In genomic region chr9:132731230-132731629, GRCh38 we compare ENCODE assay signal across 19 cellular contexts.
"Had no signal": no experiment of that assay in that cellular context is flagged by ENCODE, and none has a peak within 500 bp of the region (broad histone marks: within the 10 kb centered on the region; RNA-seq: fewer than 3 reads in every experiment).

No MANE protein-coding gene starts in this region.

- H3K4me3 ChIP-seq: gastroesophageal sphincter, heart left ventricle, pancreas, right lobe of liver, stomach, testis had no signal

- H3K27ac ChIP-seq: gastroesophageal sphincter, heart left ventricle, pancreas, right lobe of liver, stomach, testis had no signal

- H3K36me3 ChIP-seq: gastroesophageal sphincter, heart left ventricle, pancreas, right lobe of liver, stomach had no signal

- H3K4me1 ChIP-seq: gastroesophageal sphincter, heart left ventricle, pancreas, right lobe of liver had no signal

- DNase-seq: activated CD4-positive, alpha-beta T cell treated with anti-CD3 and anti-CD28 coated beads for 36 hours; activated CD4-positive, alpha-beta T cell treated with anti-CD3 and anti-CD28 coated beads, Interleukin-2, amount 50 U/mL, for 48 hours; activated naive CD8-positive, alpha-beta T cell treated with anti-CD3 and anti-CD28 coated beads, Interleukin-2, amount 10 ng/mL, durations not matched to agents 7 days and 5 days; amygdala; caudate nucleus; endodermal cell; erythroblast; heart left ventricle; kidney glomerular epithelial cell; natural killer cell; pancreas; stimulated activated CD4-positive, alpha-beta T cell treated with anti-CD3 and anti-CD28 coated beads, Interleukin-4, amount 100 ng/mL, for 24 hours; stomach; testis had no signal

- H3K27me3 ChIP-seq: heart left ventricle, pancreas, right lobe of liver, testis had no signal

- H3K36me3 Mint-ChIP-seq: activated naive CD8-positive, alpha-beta T cell treated with anti-CD3 and anti-CD28 coated beads, Interleukin-2, amount 10 ng/mL, durations not matched to agents 7 days and 5 days; natural killer cell; stimulated activated effector memory CD8-positive, alpha-beta T cell treated with anti-CD3 and anti-CD28 coated beads, Interleukin-12 subunit alpha, Interleukin-12 subunit beta, amount 100 ng/mL, for 72 hours; WTC11 had no signal

- ATAC-seq: activated CD4-positive, alpha-beta T cell treated with anti-CD3 and anti-CD28 coated beads for 36 hours; gastroesophageal sphincter; heart left ventricle; natural killer cell; pancreas; right lobe of liver; stimulated activated effector memory CD8-positive, alpha-beta T cell treated with anti-CD3 and anti-CD28 coated beads, Interleukin-12 subunit alpha, Interleukin-12 subunit beta, amount 100 ng/mL, for 72 hours; WTC11 had no signal

- H3K9me3 Mint-ChIP-seq: activated naive CD8-positive, alpha-beta T cell treated with anti-CD3 and anti-CD28 coated beads, Interleukin-2, amount 10 ng/mL, durations not matched to agents 7 days and 5 days; activated T-helper 1 cell treated with anti-CD3 and anti-CD28 coated beads, Interleukin-12 subunit alpha, Interleukin-12 subunit beta, Interleukin-2, Interleukin-4 antibody, amounts not matched to agents 30 ng/mL and 10 ng/mL and 1 ng/mL, durations not matched to agents 14 hours and 24 hours and 36 hours; endodermal cell; natural killer cell; stimulated activated effector memory CD8-positive, alpha-beta T cell treated with anti-CD3 and anti-CD28 coated beads, Interleukin-12 subunit alpha, Interleukin-12 subunit beta, amount 100 ng/mL, for 72 hours; WTC11 had no signal

- H3K9me3 ChIP-seq: gastroesophageal sphincter, heart left ventricle, pancreas, right lobe of liver, stomach, testis had no signal

- H3K4me1 Mint-ChIP-seq: activated CD4-positive, alpha-beta T cell treated with anti-CD3 and anti-CD28 coated beads for 36 hours; activated naive CD8-positive, alpha-beta T cell treated with anti-CD3 and anti-CD28 coated beads, Interleukin-2, amount 10 ng/mL, durations not matched to agents 7 days and 5 days; endodermal cell; natural killer cell; stimulated activated effector memory CD8-positive, alpha-beta T cell treated with anti-CD3 and anti-CD28 coated beads, Interleukin-12 subunit alpha, Interleukin-12 subunit beta, amount 100 ng/mL, for 72 hours had no signal

- H3K4me3 Mint-ChIP-seq: activated CD4-positive, alpha-beta T cell treated with anti-CD3 and anti-CD28 coated beads for 36 hours; activated naive CD8-positive, alpha-beta T cell treated with anti-CD3 and anti-CD28 coated beads, Interleukin-2, amount 10 ng/mL, durations not matched to agents 7 days and 5 days; activated T-helper 1 cell treated with anti-CD3 and anti-CD28 coated beads, Interleukin-12 subunit alpha, Interleukin-12 subunit beta, Interleukin-2, Interleukin-4 antibody, amounts not matched to agents 30 ng/mL and 10 ng/mL and 1 ng/mL, durations not matched to agents 14 hours and 24 hours and 36 hours; endodermal cell; natural killer cell; stimulated activated effector memory CD8-positive, alpha-beta T cell treated with anti-CD3 and anti-CD28 coated beads, Interleukin-12 subunit alpha, Interleukin-12 subunit beta, amount 100 ng/mL, for 72 hours; WTC11 had no signal

- H3K27ac Mint-ChIP-seq: activated CD4-positive, alpha-beta T cell treated with anti-CD3 and anti-CD28 coated beads for 36 hours; activated naive CD8-positive, alpha-beta T cell treated with anti-CD3 and anti-CD28 coated beads, Interleukin-2, amount 10 ng/mL, durations not matched to agents 7 days and 5 days; activated T-helper 1 cell treated with anti-CD3 and anti-CD28 coated beads, Interleukin-12 subunit alpha, Interleukin-12 subunit beta, Interleukin-2, Interleukin-4 antibody, amounts not matched to agents 30 ng/mL and 10 ng/mL and 1 ng/mL, durations not matched to agents 14 hours and 24 hours and 36 hours; endodermal cell; natural killer cell; stimulated activated effector memory CD8-positive, alpha-beta T cell treated with anti-CD3 and anti-CD28 coated beads, Interleukin-12 subunit alpha, Interleukin-12 subunit beta, amount 100 ng/mL, for 72 hours; WTC11 had no signal
